Comparison of ENCODE assay signal across 17 cellular contexts in genomic region chr5:82151217-82151616, GRCh38.
"Had no signal": no experiment of that assay in that cellular context is flagged by ENCODE, and none has a peak within 500 bp of the region (broad histone marks: within the 10 kb centered on the region; RNA-seq: fewer than 3 reads in every experiment).

No MANE protein-coding gene starts in this region.

- H3K36me3 ChIP-seq: ovary, right lobe of liver, suprapubic skin, transverse colon, vagina had no signal

- H3K27ac ChIP-seq: ovary, suprapubic skin, transverse colon, vagina had no signal

- H3K4me1 ChIP-seq: vagina had no signal

- H3K9me3 ChIP-seq: ovary, right lobe of liver, suprapubic skin, transverse colon, vagina had no signal

- H3K27me3 ChIP-seq: ovary, right lobe of liver, suprapubic skin, transverse colon, vagina had no signal

- DNase-seq: cortex of kidney; natural killer cell; occipital lobe; ovary; right lobe of liver; small intestine; stimulated activated CD4-positive, alpha-beta T cell treated with anti-CD3 and anti-CD28 coated beads, Interleukin-15, amount 100 ng/mL, for 24 hours; stimulated activated CD4-positive, alpha-beta T cell treated with anti-CD3 and anti-CD28 coated beads, Interleukin-2, amount 100 ng/mL, for 48 hours; stimulated activated naive CD4-positive, alpha-beta T cell; stimulated activated naive CD8-positive, alpha-beta T cell treated with anti-CD3 and anti-CD28 coated beads, Interleukin-15, amount 100 ng/mL, for 72 hours; transverse colon had no signal

- H3K4me3 ChIP-seq: lung, ovary, right lobe of liver, suprapubic skin, transverse colon, vagina had no signal

- FAIRE-seq: frontal cortex, keratinocyte, small intestine had no signal

- ATAC-seq: left lobe of liver; natural killer cell; stimulated activated naive CD8-positive, alpha-beta T cell treated with anti-CD3 and anti-CD28 coated beads, Interleukin-15, amount 100 ng/mL, for 72 hours had no signal
